Comparison of ENCODE assay signal across 9 cellular contexts in the genomic region with DNA sequence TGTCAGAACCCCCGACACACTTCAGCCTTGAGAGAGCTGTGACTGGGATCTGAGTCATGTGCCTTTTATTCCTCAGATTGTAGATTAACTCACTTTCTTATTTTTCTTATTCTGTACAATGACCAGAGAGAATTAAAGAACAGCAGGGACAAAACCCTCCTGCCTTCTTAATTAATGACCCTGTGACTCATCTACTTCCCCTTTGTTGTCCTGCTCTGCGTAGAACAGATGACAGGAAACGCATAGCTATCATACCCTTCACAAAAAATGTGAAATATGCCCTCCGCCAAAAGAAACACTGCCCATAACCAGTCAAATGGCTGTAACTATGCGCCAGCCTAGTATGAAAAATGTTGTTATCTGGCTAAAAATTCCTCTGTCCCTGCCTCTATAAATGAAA. TPM values are rescaled to one million over a fixed set of nuclear protein-coding genes. Genes with fewer than 3 reads are reported as not detected.
DNase-seq lines count a peak whose midpoint lies in the region; ATAC-seq and TF ChIP-seq lines count a peak whose summit lies in the region.
"Had no signal": no experiment of that assay in that cellular context is flagged by ENCODE, and none has a peak within 500 bp of the region (broad histone marks: within the 10 kb centered on the region; RNA-seq: fewer than 3 reads in every experiment).

No MANE protein-coding gene starts in this region.

- no peak overlapping the region for H3K4me3 Mint-ChIP-seq in osteocyte (ENCODE audit: unreplicated experiment)
- no peak overlapping the region for H3K4me3 Mint-ChIP-seq in activated CD8-positive, alpha-beta T cell treated with anti-CD3 and anti-CD28 coated beads, Interleukin-2, amount 10 ng/mL, durations not matched to agents 7 days and 5 days
- H3K4me3 Mint-ChIP-seq: neural crest cell had no signal

- H3K27me3 Mint-ChIP-seq in osteocyte (ENCODE audit: unreplicated experiment), result no peaks in the 10 kb centered on the region
- H3K27me3 Mint-ChIP-seq in activated CD8-positive, alpha-beta T cell treated with anti-CD3 and anti-CD28 coated beads, Interleukin-2, amount 10 ng/mL, durations not matched to agents 7 days and 5 days (ENCODE audit: low read depth), result peaks cover 14% of the 10 kb centered on the region

- no peak overlapping the region for H3K4me3 ChIP-seq in epithelial cell of esophagus (ENCODE audit: low read length)

- TF ChIP-seq CTCF in epithelial cell of esophagus (IDR thresholded peaks at IDR 0.05; ENCODE audit: insufficient read depth, low read depth, low read length, missing control alignments), result no peak
- no peak for TF ChIP-seq CTCF in osteocyte (IDR thresholded peaks at IDR 0.05)

- peaks cover 46% of the 10 kb centered on the region for H3K4me1 Mint-ChIP-seq in osteocyte (ENCODE audit: unreplicated experiment)
- H3K4me1 Mint-ChIP-seq in activated CD8-positive, alpha-beta T cell treated with anti-CD3 and anti-CD28 coated beads, Interleukin-2, amount 10 ng/mL, durations not matched to agents 7 days and 5 days (ENCODE audit: low read depth), result peaks cover 1% of the 10 kb centered on the region

- POLR2A ChIA-PET in activated CD8-positive, alpha-beta T cell treated with anti-CD3 and anti-CD28 coated beads, Interleukin-2, amount 10 ng/mL, durations not matched to agents 7 days and 5 days (lab: Charles Lee), result no interaction called here

- CTCF ChIA-PET in activated CD8-positive, alpha-beta T cell treated with anti-CD3 and anti-CD28 coated beads, Interleukin-2, amount 10 ng/mL, durations not matched to agents 7 days and 5 days (lab: Charles Lee), result interaction anchor here (1.1 to 2.1 kb wide), 3 partner anchors 107 to 109 kb away, joined by 4 to 8 read pairs (median 4); no protein-coding TSS in a partner anchor

- no peak for ATAC-seq in activated CD8-positive, alpha-beta T cell treated with anti-CD3 and anti-CD28 coated beads, Interleukin-2, amount 10 ng/mL, durations not matched to agents 7 days and 5 days
- ATAC-seq in HG03025 (IDR thresholded peaks at IDR 0.05; ENCODE audit: low FRiP score, unreplicated experiment), result no peak

- DNase-seq in GM04503 (ENCODE audit: low read depth) (peak; percentile 98), OCI-M1 (lab: John Stamatoyannopoulos, UW) (peak; percentile 45), epithelial cell of esophagus (ENCODE audit: low read depth) (peak; percentile 63), osteocyte (ENCODE audit: extremely low spot score, unreplicated experiment) (no peak), NCI-H1436 treated with DMSO at 0.1 percent for 48 hours (lab: John Stamatoyannopoulos, UW) (no peak), HUDEP-2 (lab: John Stamatoyannopoulos, UW; ENCODE audit: unreplicated experiment in 76 of 76) (no peak)
- DNase-seq in activated CD8-positive, alpha-beta T cell treated with anti-CD3 and anti-CD28 coated beads, Interleukin-2, amount 10 ng/mL, durations not matched to agents 7 days and 5 days, result no peak

- peak overlapping the region; percentile 80 for H3K27ac Mint-ChIP-seq in osteocyte (ENCODE audit: unreplicated experiment)
- no peak overlapping the region for H3K27ac Mint-ChIP-seq in activated CD8-positive, alpha-beta T cell treated with anti-CD3 and anti-CD28 coated beads, Interleukin-2, amount 10 ng/mL, durations not matched to agents 7 days and 5 days

- no peaks in the 10 kb centered on the region for H3K9me3 Mint-ChIP-seq in osteocyte (ENCODE audit: unreplicated experiment)
- no peaks in the 10 kb centered on the region for H3K9me3 Mint-ChIP-seq in activated CD8-positive, alpha-beta T cell treated with anti-CD3 and anti-CD28 coated beads, Interleukin-2, amount 10 ng/mL, durations not matched to agents 7 days and 5 days (ENCODE audit: insufficient read depth)
- H3K9me3 Mint-ChIP-seq: neural crest cell had no signal

- H3K36me3 Mint-ChIP-seq in osteocyte (ENCODE audit: unreplicated experiment), result no peaks in the 10 kb centered on the region
- no peaks in the 10 kb centered on the region for H3K36me3 Mint-ChIP-seq in activated CD8-positive, alpha-beta T cell treated with anti-CD3 and anti-CD28 coated beads, Interleukin-2, amount 10 ng/mL, durations not matched to agents 7 days and 5 days (ENCODE audit: low read depth)

RNA-seq across cellular contexts. Expression of a gene that starts 9.1 kb away (rescaled TPM):
- 111 TPM in 2 replicates for total RNA-seq in osteocyte
- total RNA-seq in activated CD8-positive, alpha-beta T cell treated with anti-CD3 and anti-CD28 coated beads, Interleukin-2, amount 10 ng/mL, durations not matched to agents 7 days and 5 days, result not detected

Comparison
In these comparisons a context has a peak if more than half of its experiments do, and no peak if none do; other contexts are left out.
1. DNase-seq: peak in GM04503 (single experiment), OCI-M1 (single experiment) and epithelial cell of esophagus (single experiment); none in osteocyte (single experiment), activated CD8-positive, alpha-beta T cell treated with anti-CD3 and anti-CD28 coated beads, Interleukin-2, amount 10 ng/mL, durations not matched to agents 7 days and 5 days (single experiment), NCI-H1436 treated with DMSO at 0.1 percent for 48 hours (single experiment) and HUDEP-2 (0 of 76).
2. RNA of a gene that starts 9.1 kb away (total RNA-seq): 111 TPM in osteocyte; not detected in activated CD8-positive, alpha-beta T cell treated with anti-CD3 and anti-CD28 coated beads, Interleukin-2, amount 10 ng/mL, durations not matched to agents 7 days and 5 days; every median in the first group is over 100 times any median in the second.